In the genomic region with DNA sequence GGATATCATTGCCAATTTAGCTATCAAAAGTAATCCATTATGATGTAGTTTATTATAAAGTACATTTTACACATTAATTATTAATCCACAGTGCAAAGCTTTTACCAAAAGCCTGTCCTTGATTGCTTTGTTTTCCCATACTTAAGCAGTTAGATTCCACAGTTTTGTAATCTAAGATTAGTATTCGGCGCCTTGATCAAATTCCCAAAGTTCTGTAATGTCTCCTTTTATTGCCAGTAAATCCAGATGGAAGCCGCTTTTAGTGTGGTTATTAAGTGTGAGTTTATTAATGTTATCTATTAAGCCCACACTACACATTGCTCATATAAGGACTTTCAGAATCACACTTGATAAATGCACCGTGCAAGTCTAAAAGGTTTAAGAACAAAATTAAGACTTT, we compare ENCODE assay signal across 32 cellular contexts.
DNase-seq lines count a peak whose midpoint lies in the region; ATAC-seq and FAIRE-seq lines count a peak whose summit lies in the region.
"Had no signal": no experiment of that assay in that cellular context is flagged by ENCODE, and none has a peak within 500 bp of the region (broad histone marks: within the 10 kb centered on the region; RNA-seq: fewer than 3 reads in every experiment).

No MANE protein-coding gene starts in this region.

- peak overlapping the region; percentile 47 for H3K27ac Mint-ChIP-seq in activated naive CD8-positive, alpha-beta T cell treated with anti-CD3 and anti-CD28 coated beads for 36 hours
- H3K27ac Mint-ChIP-seq in activated naive CD8-positive, alpha-beta T cell treated with anti-CD3 and anti-CD28 coated beads, Interleukin-2, amount 50 U/mL, for 24 hours = no peak overlapping the region
- H3K27ac Mint-ChIP-seq: B cell; CD14-positive monocyte; CD4-positive, alpha-beta memory T cell; CD4-positive, alpha-beta T cell; CD4-positive, CD25-positive, alpha-beta regulatory T cell; CD8-positive, alpha-beta memory T cell; CD8-positive, alpha-beta T cell had no signal

- no peaks in the 10 kb centered on the region for H3K9me3 ChIP-seq in small intestine (ENCODE audit: control insufficient read depth, low read depth)
- H3K9me3 ChIP-seq: A549; BE2C; BLaER1; BLaER1 treated with 17β-estradiol and CSF1 and Interleukin-3, amounts not matched to agents 10 nM and 100 nM; Caco-2 had no signal

- H3K27ac ChIP-seq in small intestine (ENCODE audit: low read depth in 1 of 2, low read length in 1 of 2) = no peak overlapping the region
- H3K27ac ChIP-seq: 22Rv1; A549; BLaER1; BLaER1 treated with 17β-estradiol and CSF1 and Interleukin-3, amounts not matched to agents 10 nM and 100 nM; C4-2B had no signal

- no peaks in the 10 kb centered on the region for H3K9me3 Mint-ChIP-seq in activated naive CD8-positive, alpha-beta T cell treated with anti-CD3 and anti-CD28 coated beads for 36 hours
- H3K9me3 Mint-ChIP-seq in activated naive CD8-positive, alpha-beta T cell treated with anti-CD3 and anti-CD28 coated beads, Interleukin-2, amount 50 U/mL, for 24 hours = no peaks in the 10 kb centered on the region
- H3K9me3 Mint-ChIP-seq: CD4-positive, alpha-beta T cell; CD4-positive, CD25-positive, alpha-beta regulatory T cell; CD8-positive, alpha-beta T cell had no signal

- H3K36me3 ChIP-seq in small intestine (ENCODE audit: control insufficient read depth in 2 of 2, insufficient read depth in 2 of 2, low read length in 2 of 2) = no peaks in the 10 kb centered on the region
- H3K36me3 ChIP-seq: BE2C; BLaER1; BLaER1 treated with 17β-estradiol and CSF1 and Interleukin-3, amounts not matched to agents 10 nM and 100 nM had no signal

- no peak overlapping the region for H3K4me3 Mint-ChIP-seq in activated naive CD8-positive, alpha-beta T cell treated with anti-CD3 and anti-CD28 coated beads for 36 hours
- H3K4me3 Mint-ChIP-seq in activated naive CD8-positive, alpha-beta T cell treated with anti-CD3 and anti-CD28 coated beads, Interleukin-2, amount 50 U/mL, for 24 hours = no peak overlapping the region
- H3K4me3 Mint-ChIP-seq: B cell; CD14-positive monocyte; CD4-positive, alpha-beta memory T cell; CD4-positive, alpha-beta T cell; CD4-positive, CD25-positive, alpha-beta regulatory T cell; CD8-positive, alpha-beta memory T cell; CD8-positive, alpha-beta T cell had no signal

- ATAC-seq in activated naive CD8-positive, alpha-beta T cell treated with anti-CD3 and anti-CD28 coated beads, Interleukin-2, amount 50 U/mL, for 24 hours = no peak
- ATAC-seq: A549; CD8-positive, alpha-beta T cell had no signal

- no peak for DNase-seq in activated naive CD8-positive, alpha-beta T cell treated with anti-CD3 and anti-CD28 coated beads for 36 hours
- no peak for DNase-seq in activated naive CD8-positive, alpha-beta T cell treated with anti-CD3 and anti-CD28 coated beads, Interleukin-2, amount 50 U/mL, for 24 hours
- DNase-seq in small intestine = peak; percentile 63
- DNase-seq in NCI-H2227 treated with DMSO at 0.1 percent for 48 hours (lab: John Stamatoyannopoulos, UW) = no peak
- DNase-seq: 8988T; ACHN; AML-193; BE2C; C1 segment of cervical spinal cord; Caco-2; Calu3; CD4-positive, alpha-beta memory T cell; CD4-positive, alpha-beta T cell; CD4-positive, CD25-positive, alpha-beta regulatory T cell; CD8-positive, alpha-beta memory T cell; CD8-positive, alpha-beta T cell; COR-L47; DMS 273 treated with DMSO at 0.1 percent for 48 hours; DMS153; DMS53; DMS79; DMS79 treated with DMSO at 0.1 percent for 48 hours; DND-41; EL had no signal

- peaks cover 2 to 5% of the 10 kb centered on the region in 2 donors for H3K4me1 ChIP-seq in small intestine (ENCODE audit: control insufficient read depth in 2 of 2, insufficient read depth in 1 of 2, low read depth in 1 of 2, low read length in 1 of 2)
- H3K4me1 ChIP-seq: A549; BE2C; BLaER1; BLaER1 treated with 17β-estradiol and CSF1 and Interleukin-3, amounts not matched to agents 10 nM and 100 nM; Caco-2 had no signal

- 10 to 45% (median 34%) methylated on average over 4 of the region's 4 CpGs for WGBS in small intestine, 3 donors

- no peak overlapping the region for H3K4me3 ChIP-seq in small intestine (ENCODE audit: low read depth in 1 of 2, low read length in 2 of 2)
- H3K4me3 ChIP-seq: A549; BLaER1; BLaER1 treated with 17β-estradiol and CSF1 and Interleukin-3, amounts not matched to agents 10 nM and 100 nM had no signal

- H3K4me1 Mint-ChIP-seq in activated naive CD8-positive, alpha-beta T cell treated with anti-CD3 and anti-CD28 coated beads for 36 hours = no peaks in the 10 kb centered on the region
- no peaks in the 10 kb centered on the region for H3K4me1 Mint-ChIP-seq in activated naive CD8-positive, alpha-beta T cell treated with anti-CD3 and anti-CD28 coated beads, Interleukin-2, amount 50 U/mL, for 24 hours
- H3K4me1 Mint-ChIP-seq: B cell; CD14-positive monocyte; CD4-positive, alpha-beta memory T cell; CD4-positive, CD25-positive, alpha-beta regulatory T cell; CD8-positive, alpha-beta memory T cell had no signal

- no peaks in the 10 kb centered on the region for H3K36me3 Mint-ChIP-seq in activated naive CD8-positive, alpha-beta T cell treated with anti-CD3 and anti-CD28 coated beads for 36 hours
- no peaks in the 10 kb centered on the region for H3K36me3 Mint-ChIP-seq in activated naive CD8-positive, alpha-beta T cell treated with anti-CD3 and anti-CD28 coated beads, Interleukin-2, amount 50 U/mL, for 24 hours (ENCODE audit: low read depth)
- H3K36me3 Mint-ChIP-seq: CD14-positive monocyte; CD4-positive, alpha-beta memory T cell; CD4-positive, CD25-positive, alpha-beta regulatory T cell; CD8-positive, alpha-beta memory T cell; CD8-positive, alpha-beta T cell had no signal

- peaks cover 17% of the 10 kb centered on the region for H3K27me3 Mint-ChIP-seq in activated naive CD8-positive, alpha-beta T cell treated with anti-CD3 and anti-CD28 coated beads for 36 hours
- H3K27me3 Mint-ChIP-seq in activated naive CD8-positive, alpha-beta T cell treated with anti-CD3 and anti-CD28 coated beads, Interleukin-2, amount 50 U/mL, for 24 hours = peaks cover 7% of the 10 kb centered on the region

- FAIRE-seq in small intestine (lab: Jason Lieb, UNC) = no peak
- FAIRE-seq: A204.1, A549 had no signal

- no peaks in the 10 kb centered on the region for H3K27me3 ChIP-seq in small intestine (ENCODE audit: control insufficient read depth in 2 of 2, insufficient read depth in 2 of 2, low read length in 2 of 2)
- H3K27me3 ChIP-seq: BE2C; BLaER1; BLaER1 treated with 17β-estradiol and CSF1 and Interleukin-3, amounts not matched to agents 10 nM and 100 nM had no signal
